Comparison of ENCODE assay signal across 9 cellular contexts in genomic region chr10:63554666-63555065, GRCh38. TPM values are rescaled to one million over a fixed set of nuclear protein-coding genes. Genes with fewer than 3 reads are reported as not detected.
A peak's percentile ranks its signal among the peaks of the same experiment; 100 is the strongest.
DNase-seq lines count a peak whose midpoint lies in the region; ATAC-seq, FAIRE-seq and TF ChIP-seq lines count a peak whose summit lies in the region.
"Had no signal": no experiment of that assay in that cellular context is flagged by ENCODE, and none has a peak within 500 bp of the region (broad histone marks: within the 10 kb centered on the region; RNA-seq: fewer than 3 reads in every experiment).

No MANE protein-coding gene starts in this region.

- no peak overlapping the region for H3K9ac ChIP-seq in GM12878 (ENCODE audit: control insufficient read depth, insufficient read depth, low read length)
- no peak overlapping the region for H3K9ac ChIP-seq in parathyroid adenoma

- no peak overlapping the region for H2AFZ ChIP-seq in GM12878 (ENCODE audit: control insufficient read depth, low read depth, low read length)
- H2AFZ ChIP-seq in parathyroid adenoma = no peak overlapping the region

- peak; percentile 32 for DNase-seq in GM10266 (ENCODE audit: extremely low spot score)
- peak; percentile 44 for DNase-seq in H54 (ENCODE audit: insufficient read length, low spot score)
- DNase-seq in NOMO-1 treated with dmso at 0.1 percent for 144 hours (lab: John Stamatoyannopoulos, UW; ENCODE audit: unreplicated experiment) = peak; percentile 52
- DNase-seq in GM12878 (ENCODE audit: low read depth, low spot score) = peak; percentile 19
- DNase-seq in NCI-H82 treated with DMSO at 0.1 percent for 48 hours (lab: John Stamatoyannopoulos, UW; ENCODE audit: unreplicated experiment) = no peak
- no peak for DNase-seq in anterior cingulate cortex (lab: John Stamatoyannopoulos, UW)
- DNase-seq in caudate nucleus (lab: John Stamatoyannopoulos, UW) = no peak
- DNase-seq: right lobe of liver had no signal

- CTCF ChIA-PET in GM12878 (lab: Yijun Ruan, JAX) = interaction anchor here (0.9 to 2.5 kb wide), 2 partner anchors 9 to 165 kb away, joined by 3 to 6 read pairs; no protein-coding TSS in a partner anchor

- H3K27ac ChIP-seq in GM12878 (ENCODE audit: control insufficient read depth, insufficient read depth) = no peak overlapping the region
- peak overlapping the region; percentile 16 for H3K27ac ChIP-seq in parathyroid adenoma
- no peak overlapping the region for H3K27ac ChIP-seq in caudate nucleus (ENCODE audit: low read depth, low read length)
- H3K27ac ChIP-seq: right lobe of liver had no signal

- WGBS in GM12878 (ENCODE audit: insufficient coverage, insufficient replicate concordance, low lambda C conversion rate, missing lambda C conversion rate) = 35% methylated on average over 2 of the region's 2 CpGs

- TF ChIP-seq CTCF in GM10266 (IDR thresholded peaks at IDR 0.05; ENCODE audit: control insufficient read depth, insufficient read depth, low read depth, missing control alignments) = no peak
- no peak for TF ChIP-seq CTCF in GM12878 (IDR thresholded peaks at IDR 0.05 in 2 of 3, conservative IDR thresholded peaks at IDR 0.05 in 1 of 3; ENCODE audit: control insufficient read depth in 2 of 3, extremely low read depth in 1 of 3, insufficient read depth in 1 of 3, low read depth in 3 of 3, low read length in 3 of 3)
- TF ChIP-seq CTCF in parathyroid adenoma (IDR thresholded peaks at IDR 0.05) = no peak

- RAD21 ChIA-PET in GM12878 (lab: Charles Lee; ENCODE audit: unreplicated experiment) = no interaction called here

- SMC1A ChIA-PET in GM12878 (lab: Charles Lee; ENCODE audit: uncharacterized antibody, unreplicated experiment) = interaction anchor here (0.7 to 1.7 kb wide), 4 partner anchors 17 to 281 kb away, joined by 3 to 5 read pairs (median 3); no protein-coding TSS in a partner anchor

- TF ChIP-seq EP300 in GM12878 (IDR thresholded peaks at IDR 0.05; ENCODE audit: borderline replicate concordance in 1 of 2, control insufficient read depth in 1 of 2, low read depth in 2 of 2, low read length in 2 of 2) = no peak

- no peaks in the 10 kb centered on the region for H3K36me3 ChIP-seq in GM12878 (ENCODE audit: control insufficient read depth in 2 of 2, insufficient read depth in 2 of 2, low read length in 1 of 2)
- no peaks in the 10 kb centered on the region for H3K36me3 ChIP-seq in parathyroid adenoma (ENCODE audit: control insufficient read depth, insufficient read depth, low read length)
- H3K36me3 ChIP-seq: right lobe of liver had no signal

- no peaks in the 10 kb centered on the region for H4K20me1 ChIP-seq in GM12878 (ENCODE audit: control insufficient read depth, insufficient read depth)

- FAIRE-seq in H54 (lab: Jason Lieb, UNC) (peak; percentile 100), GM12878 (lab: Jason Lieb, UNC) (peak; percentile 66)

- H3K9me3 ChIP-seq in GM12878 (replicated peaks; ENCODE audit: control insufficient read depth, insufficient read depth, low read length) = no peaks in the 10 kb centered on the region
- H3K9me3 ChIP-seq in parathyroid adenoma (ENCODE audit: control insufficient read depth, low read length) = no peaks in the 10 kb centered on the region

- no peak overlapping the region for H3K4me3 ChIP-seq in GM12878
- H3K4me3 ChIP-seq in parathyroid adenoma (ENCODE audit: low read depth, low read length) = no peak overlapping the region
- H3K4me3 ChIP-seq: right lobe of liver had no signal

- peak; percentile 90 for ATAC-seq in GM12878

- H3K4me1 ChIP-seq in GM12878 (ENCODE audit: control insufficient read depth, insufficient read depth, low read length) = no peaks in the 10 kb centered on the region
- peaks cover 5% of the 10 kb centered on the region for H3K4me1 ChIP-seq in parathyroid adenoma

- H3K79me2 ChIP-seq in GM12878 (ENCODE audit: control insufficient read depth, insufficient read depth, low read length) = no peaks in the 10 kb centered on the region; the same call in 1 of the 2 replicates
- H3K79me2 ChIP-seq in parathyroid adenoma = peaks cover 9% of the 10 kb centered on the region

- intact Hi-C loops in GM12878 (cut with micrococcal nuclease; ENCODE audit: unreplicated experiment) = no loop called here

- TF ChIP-seq POLR2A in H54 (IDR thresholded peaks at IDR 0.05; ENCODE audit: low read depth, low read length) (no peak), GM12878 (IDR thresholded peaks at IDR 0.05; ENCODE audit: low read depth, low read length) (no peak)

- no TSS peak for BruUV-seq in GM12878 (replicated peaks; lab: Mats Ljungman, UMichigan)

- in situ Hi-C loops in GM12878 (cut with MboI) = no loop called here

- H3K4me2 ChIP-seq in GM12878 (ENCODE audit: control insufficient read depth, insufficient read depth) (no peak overlapping the region; the same call in 1 of the 2 replicates), parathyroid adenoma (ENCODE audit: low read length) (no peak overlapping the region)

- POLR2A ChIA-PET in GM12878 (lab: Charles Lee) = no interaction called here

- no peaks in the 10 kb centered on the region for H3K27me3 ChIP-seq in GM12878 (replicated peaks in 1 of 2; ENCODE audit: control insufficient read depth in 2 of 2, insufficient read depth in 2 of 2, low read length in 1 of 2)
- H3K27me3 ChIP-seq in parathyroid adenoma (ENCODE audit: control insufficient read depth, insufficient read depth, low read length) = no peaks in the 10 kb centered on the region
- H3K27me3 ChIP-seq: right lobe of liver had no signal

- TF ChIP-seq RAD21 in GM12878 (IDR thresholded peaks at IDR 0.05; ENCODE audit: insufficient read depth, low read depth, low read length) = no peak

TF ChIP-seq in GM12878, 131 proteins besides CTCF, POLR2A, EP300 and RAD21:
- TF ChIP-seq REST (IDR thresholded peaks at IDR 0.05; ENCODE audit: low read depth, low read length) (peak; percentile 40; the same call in 1 of the 2 replicates), SREBF2 (IDR thresholded peaks at IDR 0.05; ENCODE audit: low read length) (no peak), SMC3 (IDR thresholded peaks at IDR 0.05; ENCODE audit: borderline replicate concordance, low read length) (no peak), RUNX3 (IDR thresholded peaks at IDR 0.05; ENCODE audit: low read length) (peak; percentile 72), EZH2 (IDR thresholded peaks at IDR 0.05; ENCODE audit: borderline replicate concordance, control insufficient read depth, low read depth, low read length) (no peak), SPI1 (IDR thresholded peaks at IDR 0.05; ENCODE audit: borderline replicate concordance, insufficient read depth, low read depth, low read length) (no peak)

RNA-seq across cellular contexts. Expression of gene REEP3, which starts 33.5 kb away (rescaled TPM):
- total RNA-seq in GM12878 (2013; cell fraction: nucleolus; rRNA removed) = 13.3 and 15.0 TPM in 2 replicates
- total RNA-seq in GM12878 (2014; rRNA removed) (14.6 and 17.9 TPM in 2 replicates), GM12878 (2014; rRNA removed; fragmentation: Illumina TruSeq; extraction: Trizol) (17.2 and 18.6 TPM in 2 replicates), GM12878 (2021) (21.6 and 23.3 TPM in 2 replicates)
- 2.4 TPM for polyA plus RNA-seq in GM12878 (2011; ENCODE audit: low read depth)
- polyA plus RNA-seq in GM12878 (2011; rRNA removed) (11.7 and 20.7 TPM in 2 replicates), GM12878 (2014; fragmentation: Illumina TruSeq; extraction: Trizol) (18.8 and 21.6 TPM in 2 replicates), GM12878 (2014; fragmentation: Nextera tagmentation; extraction: Ambion mirVana) (10 to 100 TPM in 1 of 2 experiments, 1 to 10 TPM in 1; 4.9 to 10.1 TPM), GM12878 (2014; rRNA removed) (8.5 and 10.5 TPM in 2 replicates), GM12878 (2016; fragmentation: Nextera tagmentation; extraction: Ambion mirVana) (10 to 100 TPM; 17.9 to 25.9 TPM)
- polyA plus RNA-seq in GM12878 (2011; cell fraction: cytosol; rRNA removed) = 5.2 and 6.4 TPM in 2 replicates
- polyA plus RNA-seq in GM12878 (2011; cell fraction: nucleus; rRNA removed) = 3.5 and 3.6 TPM in 2 replicates
- 4.6 and 7.0 TPM in 2 replicates for polyA plus RNA-seq in GM12878 (2012)
- 4.8 and 5.9 TPM in 2 replicates for polyA minus RNA-seq in GM12878 (2011; rRNA and poly(A)+ RNA removed)
- 4.0 and 4.8 TPM in 2 replicates for polyA minus RNA-seq in GM12878 (2011; cell fraction: cytosol; rRNA and poly(A)+ RNA removed)
- 1.3 and 2.8 TPM in 2 replicates for polyA minus RNA-seq in GM12878 (2011; cell fraction: nucleus; rRNA and poly(A)+ RNA removed)

Comparison
In these comparisons a context has a peak if more than half of its experiments do, and no peak if none do; other contexts are left out.
1. DNase-seq: peak in GM10266 (single experiment), H54 (single experiment), NOMO-1 treated with dmso at 0.1 percent for 144 hours (single experiment) and GM12878 (single experiment); none in NCI-H82 treated with DMSO at 0.1 percent for 48 hours (single experiment), anterior cingulate cortex (0 of 58) and caudate nucleus (0 of 61).